In genomic region chr20:20680991-20681508, GRCh38 we compare ENCODE assay signal across 1 cellular context.
TF ChIP-seq lines count a peak whose summit lies in the region.

No MANE protein-coding gene starts in this region.

TF ChIP-seq in GM23338, 12 proteins besides CTCF, POLR2A, EP300 and RAD21 (continued from another document):
- no peak for TF ChIP-seq REST (IDR thresholded peaks at IDR 0.05; ENCODE audit: unreplicated experiment)
- TF ChIP-seq EZH2 (IDR thresholded peaks at IDR 0.05; ENCODE audit: low read depth, unreplicated experiment) = no peak
- TF ChIP-seq POLR2AphosphoS5 (IDR thresholded peaks at IDR 0.05; ENCODE audit: low read depth) = no peak
- no peak for TF ChIP-seq STAT1 (IDR thresholded peaks at IDR 0.05; ENCODE audit: unreplicated experiment)
- TF ChIP-seq NANOG (IDR thresholded peaks at IDR 0.05; ENCODE audit: borderline replicate concordance) = no peak
- no peak for TF ChIP-seq ZNF114 (CRISPR knock-in tag; IDR thresholded peaks at IDR 0.05)
- TF ChIP-seq ZNF331 (CRISPR knock-in tag; IDR thresholded peaks at IDR 0.05; ENCODE audit: low read depth) = no peak
- TF ChIP-seq ZNF462 (CRISPR knock-in tag; IDR thresholded peaks at IDR 0.05) = no peak
